ENCODE assay signal across 8 cellular contexts in the genomic region with DNA sequence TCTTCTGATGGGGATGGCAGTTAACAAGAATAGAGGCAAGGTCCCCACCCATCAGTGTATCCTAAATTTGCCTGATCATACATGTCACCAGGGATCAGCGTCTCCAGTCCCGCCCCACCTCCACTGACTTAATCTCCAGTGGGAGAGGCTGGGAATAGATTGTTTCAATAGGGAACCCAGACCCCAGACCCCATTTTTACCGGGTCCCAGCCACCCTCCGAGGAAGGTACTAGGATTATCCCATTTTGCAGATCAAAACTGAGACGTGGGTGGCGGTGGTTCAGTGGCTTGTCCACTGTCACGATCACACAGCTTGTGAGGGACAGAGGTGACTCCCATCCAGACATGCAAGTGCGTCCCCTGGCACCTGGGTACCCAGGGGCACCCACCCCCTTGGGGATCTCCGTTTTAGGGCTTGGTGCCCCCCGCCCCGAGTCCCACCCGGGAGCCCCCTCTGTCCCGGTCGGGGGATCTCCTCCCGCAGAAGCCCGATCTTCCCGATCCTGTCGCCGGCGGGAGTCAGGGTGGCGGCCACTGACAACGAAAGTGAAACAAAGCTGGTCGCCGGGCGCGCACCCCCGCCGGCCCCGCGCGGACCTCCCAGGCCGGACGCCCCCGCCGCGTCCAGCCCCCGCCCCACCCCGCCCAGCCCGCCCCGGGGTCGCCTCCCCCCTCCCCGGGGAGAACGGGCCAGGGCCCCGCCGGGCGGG. TPM values are rescaled to one million over a fixed set of nuclear protein-coding genes. Genes with fewer than 3 reads are reported as not detected.
A peak's percentile ranks its signal among the peaks of the same experiment; 100 is the strongest.
DNase-seq lines count a peak whose midpoint lies in the region; ATAC-seq and TF ChIP-seq lines count a peak whose summit lies in the region.

No MANE protein-coding gene starts in this region.

- H4K8ac ChIP-seq in mesendoderm (ENCODE audit: low read depth, low read length), result peak overlapping the region; percentile 16

- peaks cover 13% of the 10 kb centered on the region for H3K79me2 ChIP-seq in mesendoderm (ENCODE audit: control insufficient read depth, insufficient read depth, low read length)

- H3K18ac ChIP-seq in mesendoderm (ENCODE audit: low read length), result peak overlapping the region; percentile 95

- H3K4me3 Mint-ChIP-seq in effector memory CD8-positive, alpha-beta T cell, result peak overlapping the region; percentile 77 to 87

- peak; percentile 40 for DNase-seq in NCI-H2227 (lab: John Stamatoyannopoulos, UW; ENCODE audit: unreplicated experiment)
- no peak for DNase-seq in NCI-H2227 treated with DMSO at 0.1 percent for 48 hours (lab: John Stamatoyannopoulos, UW)
- no peak for DNase-seq in HL-60 (ENCODE audit: low read depth in 1 of 2, low spot score in 1 of 2)
- DNase-seq in activated CD4-positive, alpha-beta T cell treated with anti-CD3 and anti-CD28 coated beads for 4 hours, result peak; percentile 19 to 30
- peak in 1 of 3 experiments; percentile 14 for DNase-seq in effector memory CD8-positive, alpha-beta T cell
- no peak for DNase-seq in mesendoderm
- no peak for DNase-seq in NCI-H446 (lab: John Stamatoyannopoulos, UW)

- peak overlapping the region; percentile 91 for H3K23ac ChIP-seq in mesendoderm (ENCODE audit: low read length)

- H3K79me1 ChIP-seq in mesendoderm (ENCODE audit: low read length), result peaks cover 5% of the 10 kb centered on the region

- no peak overlapping the region for H4K5ac ChIP-seq in mesendoderm (ENCODE audit: low read length)

- H3K36me3 ChIP-seq in mesendoderm (ENCODE audit: control insufficient read depth, insufficient read depth, low read length), result no peaks in the 10 kb centered on the region
- no peaks in the 10 kb centered on the region for H3K36me3 ChIP-seq in subcutaneous abdominal adipose tissue (ENCODE audit: control insufficient read depth in 5 of 5, insufficient read depth in 5 of 5, low read length in 5 of 5)

- peak overlapping the region; percentile 98 for H3K56ac ChIP-seq in mesendoderm (ENCODE audit: low read length)

- ATAC-seq in effector memory CD8-positive, alpha-beta T cell (replicated peaks), result peak; percentile 28

- H3K4me3 ChIP-seq in HL-60 (replicated peaks; ENCODE audit: insufficient read depth, low read length) (peak overlapping the region; percentile 62), mesendoderm (ENCODE audit: low read length) (peak overlapping the region; percentile 89), subcutaneous abdominal adipose tissue (ENCODE audit: low read depth in 1 of 5, low read length in 5 of 5) (peak overlapping the region; percentile 67 to 88 (median 81))

- peak overlapping the region; percentile 89 for H2BK5ac ChIP-seq in mesendoderm (ENCODE audit: low read length)

- H3K9ac ChIP-seq in mesendoderm (ENCODE audit: low read length), result peak overlapping the region; percentile 97
- peak overlapping the region; percentile 83 to 96 (median 95) for H3K9ac ChIP-seq in subcutaneous abdominal adipose tissue (ENCODE audit: low read length in 5 of 5)

- no peaks in the 10 kb centered on the region for H3K27me3 Mint-ChIP-seq in effector memory CD8-positive, alpha-beta T cell

- H3K36me3 Mint-ChIP-seq in effector memory CD8-positive, alpha-beta T cell (ENCODE audit: insufficient read depth), result peaks cover 30% of the 10 kb centered on the region

- peak overlapping the region; percentile 40 for H2AK5ac ChIP-seq in mesendoderm (ENCODE audit: low read length)

- no CpG with 5 or more reads among the region's 46 CpGs for WGBS in mesendoderm (ENCODE audit: extremely low coverage, insufficient coverage, low lambda C conversion rate)

- H3K4me1 Mint-ChIP-seq in effector memory CD8-positive, alpha-beta T cell (ENCODE audit: low read depth in 2 of 2), result peaks cover 36 to 48% of the 10 kb centered on the region in 2 donors

- no peak overlapping the region for H3K27ac ChIP-seq in HL-60 (replicated peaks)
- H3K27ac ChIP-seq in mesendoderm (ENCODE audit: low read depth, low read length), result peak overlapping the region; percentile 91
- peak overlapping the region; percentile 100 for H3K27ac ChIP-seq in subcutaneous abdominal adipose tissue (ENCODE audit: low read depth, low read length)

- no peaks in the 10 kb centered on the region for H3K9me3 ChIP-seq in subcutaneous abdominal adipose tissue (ENCODE audit: control insufficient read depth in 5 of 5, low read length in 5 of 5)

- H3K4me1 ChIP-seq in mesendoderm (ENCODE audit: control insufficient read depth, low read depth, low read length), result peaks cover 4% of the 10 kb centered on the region
- peaks cover 2 to 67% (median 50%) of the 10 kb centered on the region in 5 donors for H3K4me1 ChIP-seq in subcutaneous abdominal adipose tissue (ENCODE audit: control insufficient read depth in 5 of 5, insufficient read depth in 5 of 5, low read length in 5 of 5)

- no peak for TF ChIP-seq CTCF in HL-60 (IDR thresholded peaks at IDR 0.05; ENCODE audit: insufficient read depth, low read length)

- H3K27me3 ChIP-seq in HL-60 (ENCODE audit: insufficient read depth, poor library complexity, severe bottlenecking) (peaks cover 19% of the 10 kb centered on the region), mesendoderm (ENCODE audit: insufficient read depth, low read length, poor library complexity) (no peaks in the 10 kb centered on the region), subcutaneous abdominal adipose tissue (ENCODE audit: control insufficient read depth in 5 of 5, insufficient read depth in 4 of 5, low read length in 5 of 5) (no peaks in the 10 kb centered on the region)

- no peaks in the 10 kb centered on the region for H3K9me3 Mint-ChIP-seq in effector memory CD8-positive, alpha-beta T cell

- peak overlapping the region; percentile 100 for H3K4ac ChIP-seq in mesendoderm (ENCODE audit: low read depth, low read length)

- peak overlapping the region; percentile 57 to 98 for H3K27ac Mint-ChIP-seq in effector memory CD8-positive, alpha-beta T cell

- peak overlapping the region; percentile 98 for H2BK120ac ChIP-seq in mesendoderm (ENCODE audit: low read depth, low read length)

- peak overlapping the region; percentile 91 for H3K4me2 ChIP-seq in mesendoderm (ENCODE audit: low read length)

- H2BK15ac ChIP-seq in mesendoderm (replicated peaks; ENCODE audit: low read depth), result peak overlapping the region; percentile 100

RNA-seq across cellular contexts. Expression of gene WSB2, which starts 0.5 kb away (rescaled TPM):
- 43.8 TPM for polyA plus RNA-seq in mesendoderm (2013, experiment 1 of 2)
- 44.7 TPM for polyA plus RNA-seq in mesendoderm (2013, experiment 2 of 2)

RNA-seq across cellular contexts. Expression of gene VSIG10, which starts 43.4 kb away (rescaled TPM):
- 34.4 TPM for polyA plus RNA-seq in mesendoderm (2013, experiment 1 of 2)
- polyA plus RNA-seq in mesendoderm (2013, experiment 2 of 2), result 37.2 TPM

RNA-seq across cellular contexts. Expression of gene RFC5, which starts 44.0 kb away (rescaled TPM):
- polyA plus RNA-seq in mesendoderm (2013, experiment 1 of 2), result 40.7 TPM
- polyA plus RNA-seq in mesendoderm (2013, experiment 2 of 2), result 42.2 TPM

Comparison
In these comparisons a context has a peak if more than half of its experiments do, and no peak if none do; other contexts are left out.
1. DNase-seq: peak in NCI-H2227 (single experiment) and activated CD4-positive, alpha-beta T cell treated with anti-CD3 and anti-CD28 coated beads for 4 hours (2 of 2); none in NCI-H2227 treated with DMSO at 0.1 percent for 48 hours (single experiment), HL-60 (0 of 2), mesendoderm (single experiment) and NCI-H446 (0 of 2).
2. Peak in every context shown above with its lines, with median percentiles within 50 percentile points of each other: H3K4me3 ChIP-seq.